2 cellular contexts compared by ENCODE assay signal in genomic region chr6:158853872-158854213, GRCh38.
TF ChIP-seq lines count a peak whose summit lies in the region.

No MANE protein-coding gene starts in this region.

TF ChIP-seq in HepG2, 621 proteins besides CTCF, POLR2A, EP300 and RAD21:
- TF ChIP-seq FOXP4 (CRISPR knock-in tag; IDR thresholded peaks at IDR 0.05), result no peak
- no peak for TF ChIP-seq ZBTB8A (CRISPR knock-in tag; IDR thresholded peaks at IDR 0.05; ENCODE audit: borderline replicate concordance, low read depth)
- no peak for TF ChIP-seq ZNF780A (CRISPR knock-in tag; IDR thresholded peaks at IDR 0.05)
- TF ChIP-seq MEF2D (CRISPR knock-in tag; IDR thresholded peaks at IDR 0.05), result 0 out of 2 replicates have a peak, but pooled peaks have one; percentile 1
- no peak for TF ChIP-seq ZFP36 (IDR thresholded peaks at IDR 0.05; ENCODE audit: borderline replicate concordance, low read depth, low read length, partially characterized antibody)
- TF ChIP-seq ZNF570 (CRISPR knock-in tag; IDR thresholded peaks at IDR 0.05; ENCODE audit: borderline replicate concordance), result no peak
- no peak for TF ChIP-seq NCOA1 (CRISPR knock-in tag; IDR thresholded peaks at IDR 0.05)
- TF ChIP-seq ZBED4 (CRISPR knock-in tag; IDR thresholded peaks at IDR 0.05; ENCODE audit: borderline replicate concordance), result no peak
TF ChIP-seq in HepG2: peak in this region for 1.

TF ChIP-seq in GM12878, 131 proteins besides CTCF, POLR2A, EP300 and RAD21:
- TF ChIP-seq MTA2 (IDR thresholded peaks at IDR 0.05; ENCODE audit: low read depth) (no peak), PRDM15 (CRISPR knock-in tag; IDR thresholded peaks at IDR 0.05) (no peak), HCFC1 (IDR thresholded peaks at IDR 0.05; ENCODE audit: low read length) (no peak), TAF1 (IDR thresholded peaks at IDR 0.05; ENCODE audit: borderline replicate concordance, low read depth, low read length) (no peak), ZNF592 (IDR thresholded peaks at IDR 0.05) (no peak), POU2F2 (IDR thresholded peaks at IDR 0.05; ENCODE audit: borderline replicate concordance, low read depth, low read length) (no peak), NFYA (IDR thresholded peaks at IDR 0.05; ENCODE audit: borderline replicate concordance, low read depth, low read length) (no peak), NKRF (conservative IDR thresholded peaks at IDR 0.05) (no peak), RBBP5 (conservative IDR thresholded peaks at IDR 0.05) (no peak), JUND (IDR thresholded peaks at IDR 0.05; ENCODE audit: low read depth, low read length) (no peak), RAD51 (IDR thresholded peaks at IDR 0.05) (no peak), BCLAF1 (IDR thresholded peaks at IDR 0.05) (no peak)
